20 cellular contexts compared by ENCODE assay signal in genomic region chr11:80414766-80415165, GRCh38.
DNase-seq lines count a peak whose midpoint lies in the region; ATAC-seq and TF ChIP-seq lines count a peak whose summit lies in the region.
"Had no signal": no experiment of that assay in that cellular context is flagged by ENCODE, and none has a peak within 500 bp of the region (broad histone marks: within the 10 kb centered on the region; RNA-seq: fewer than 3 reads in every experiment).

No MANE protein-coding gene starts in this region.

- H3K4me1 ChIP-seq in ACC112 (ENCODE audit: control insufficient read depth, insufficient read depth, low read length, unreplicated experiment): peaks cover 15% of the 10 kb centered on the region
- no peaks in the 10 kb centered on the region for H3K4me1 ChIP-seq in gastrocnemius medialis
- H3K4me1 ChIP-seq in thyroid gland: no peaks in the 10 kb centered on the region
- H3K4me1 ChIP-seq: heart left ventricle, right atrium auricular region had no signal

- H3K9me3 ChIP-seq in gastrocnemius medialis (no peaks in the 10 kb centered on the region), thyroid gland (no peaks in the 10 kb centered on the region)

- H2AFZ ChIP-seq in ACC112 (ENCODE audit: low read length, unreplicated experiment): peak overlapping the region; percentile 89

- H3K27me3 ChIP-seq in ACC112 (ENCODE audit: insufficient read depth, low read length): no peaks in the 10 kb centered on the region
- no peaks in the 10 kb centered on the region for H3K27me3 ChIP-seq in brain microvascular endothelial cell (replicated peaks)
- H3K27me3 ChIP-seq in gastrocnemius medialis: no peaks in the 10 kb centered on the region
- no peaks in the 10 kb centered on the region for H3K27me3 ChIP-seq in thyroid gland
- H3K27me3 ChIP-seq: heart left ventricle, right atrium auricular region had no signal

- intact Hi-C loops in gastrocnemius medialis (cut with DNase I; ENCODE audit: low total_unique reads) (no loop called here), thyroid gland (cut with DNase I) (no loop called here)

- H3K36me3 ChIP-seq in ACC112 (ENCODE audit: insufficient read depth, low read length): no peaks in the 10 kb centered on the region
- no peaks in the 10 kb centered on the region for H3K36me3 ChIP-seq in brain microvascular endothelial cell (replicated peaks)
- H3K36me3 ChIP-seq in gastrocnemius medialis: no peaks in the 10 kb centered on the region
- H3K36me3 ChIP-seq in thyroid gland: no peaks in the 10 kb centered on the region
- H3K36me3 ChIP-seq: heart left ventricle, right atrium auricular region had no signal

- H3K27ac ChIP-seq in ACC112 (ENCODE audit: low read depth, low read length): peak overlapping the region; percentile 48
- no peak overlapping the region for H3K27ac ChIP-seq in brain microvascular endothelial cell
- no peak overlapping the region for H3K27ac ChIP-seq in gastrocnemius medialis
- H3K27ac ChIP-seq in thyroid gland: no peak overlapping the region
- H3K27ac ChIP-seq: heart left ventricle, HL-60, right atrium auricular region had no signal

- no peak for ATAC-seq in gastrocnemius medialis
- ATAC-seq: heart left ventricle had no signal

- TF ChIP-seq POLR2A in gastrocnemius medialis (IDR thresholded peaks at IDR 0.05) (no peak), thyroid gland (IDR thresholded peaks at IDR 0.05) (no peak)

- H3K4me3 ChIP-seq in ACC112 (ENCODE audit: low read depth, low read length) (peak overlapping the region; percentile 45), brain microvascular endothelial cell (ENCODE audit: low read depth, low read length) (no peak overlapping the region), gastrocnemius medialis (no peak overlapping the region), thyroid gland (replicated peaks in 1 of 3) (no peak overlapping the region)
- H3K4me3 ChIP-seq: heart left ventricle, right atrium auricular region had no signal

- DNase-seq in NCI-H226 (peak; percentile 50), brain microvascular endothelial cell (peak; percentile 61), iris pigment epithelial cell (ENCODE audit: low read depth) (peak; percentile 54), COR-L47 (lab: John Stamatoyannopoulos, UW) (no peak), gastrocnemius medialis (no peak), thyroid gland (no peak), SKM-1 treated with dmso at 0.1 percent for 144 hours (lab: John Stamatoyannopoulos, UW; ENCODE audit: unreplicated experiment) (no peak)
- DNase-seq: activated CD4-positive, CD25-positive, alpha-beta regulatory T cell; CD4-positive, alpha-beta memory T cell; DMS79 treated with DMSO at 0.1 percent for 48 hours; H7; heart left ventricle; islet precursor cell; KG1; NCI-H1105 treated with DMSO at 0.1 percent for 48 hours; NCI-H748 treated with DMSO at 0.1 percent for 48 hours; stimulated activated CD4-positive, alpha-beta T cell treated with anti-CD3 and anti-CD28 coated beads, Interleukin-2, amount 100 ng/mL, for 24 hours had no signal

- H3K79me2 ChIP-seq in ACC112 (ENCODE audit: control insufficient read depth, insufficient read depth, low read length, unreplicated experiment): no peaks in the 10 kb centered on the region

- TF ChIP-seq CTCF in brain microvascular endothelial cell (IDR thresholded peaks at IDR 0.05; ENCODE audit: low read depth, low read length, missing control alignments) (no peak), gastrocnemius medialis (IDR thresholded peaks at IDR 0.05 in 4 of 5, conservative IDR thresholded peaks at IDR 0.05 in 1 of 5) (no peak), thyroid gland (IDR thresholded peaks at IDR 0.05) (no peak)

- WGBS in thyroid gland, 2 donors: 76 to 77% methylated on average over 3 of the region's 3 CpGs

- in situ Hi-C loops in brain microvascular endothelial cell (cut with HindIII; ENCODE audit: low pct_ligation_motif_present, low sequenced_read_pairs) (no loop called here), gastrocnemius medialis (cut with MboI; ENCODE audit: low sequenced_read_pairs in 4 of 4) (no loop called here)

Comparison
In these comparisons a context has a peak if more than half of its experiments do, and no peak if none do; other contexts are left out.
1. DNase-seq: peak in NCI-H226 (single experiment), brain microvascular endothelial cell (single experiment) and iris pigment epithelial cell (single experiment); none in COR-L47 (single experiment), gastrocnemius medialis (0 of 2), thyroid gland (0 of 2) and SKM-1 treated with dmso at 0.1 percent for 144 hours (single experiment).